In the genomic region with DNA sequence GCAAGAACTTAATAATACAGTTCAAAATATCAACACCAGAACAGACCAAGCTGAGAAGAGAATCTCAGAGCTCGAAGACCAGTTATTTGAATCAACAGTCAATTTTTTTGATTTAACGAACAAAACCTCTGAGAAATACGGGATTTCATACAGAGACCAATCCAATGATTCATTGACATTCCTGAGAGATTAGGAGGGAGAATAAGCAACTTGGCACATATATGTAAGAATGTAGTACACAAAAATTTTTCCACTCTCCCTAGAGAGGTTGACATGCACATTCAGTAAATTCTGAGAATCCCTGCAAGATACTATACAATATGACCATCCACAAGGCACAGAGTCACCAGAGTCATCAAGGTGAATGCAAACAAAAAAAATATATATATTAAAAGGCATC, we compare ENCODE assay signal across 13 cellular contexts.
DNase-seq lines count a peak whose midpoint lies in the region; ATAC-seq and TF ChIP-seq lines count a peak whose summit lies in the region.
"Had no signal": no experiment of that assay in that cellular context is flagged by ENCODE, and none has a peak within 500 bp of the region (broad histone marks: within the 10 kb centered on the region; RNA-seq: fewer than 3 reads in every experiment).

No MANE protein-coding gene starts in this region.

- no peak overlapping the region for H3K4me3 ChIP-seq in fibroblast of villous mesenchyme (ENCODE audit: low read depth, low read length)
- H3K4me3 ChIP-seq: PC-9, SK-N-MC had no signal

- no peak for ATAC-seq in GM18907 (IDR thresholded peaks at IDR 0.05; ENCODE audit: unreplicated experiment)
- no peak for ATAC-seq in HG02852 (IDR thresholded peaks at IDR 0.05; ENCODE audit: unreplicated experiment)
- ATAC-seq: Right ventricle myocardium inferior had no signal

- TF ChIP-seq CTCF in fibroblast of villous mesenchyme (IDR thresholded peaks at IDR 0.05; ENCODE audit: insufficient read depth, low read depth, low read length) = no peak

- peak; percentile 37 for DNase-seq in LHCN-M2 (ENCODE audit: low read depth)
- peak; percentile 45 for DNase-seq in astrocyte of the hippocampus (ENCODE audit: low read depth, low spot score)
- DNase-seq in fibroblast of villous mesenchyme (ENCODE audit: low read depth) = peak; percentile 12
- DNase-seq in NCI-H774 (lab: John Stamatoyannopoulos, UW) = no peak
- no peak for DNase-seq in NCI-H128 (lab: John Stamatoyannopoulos, UW; ENCODE audit: unreplicated experiment)
- DNase-seq: H7, Karpas-422, NCI-H345, PC-9 had no signal

Comparison
In these comparisons a context has a peak if more than half of its experiments do, and no peak if none do; other contexts are left out.
1. DNase-seq: peak in LHCN-M2 (single experiment), astrocyte of the hippocampus (single experiment) and fibroblast of villous mesenchyme (single experiment); none in NCI-H774 (single experiment) and NCI-H128 (single experiment).